13 cellular contexts compared by ENCODE assay signal in genomic region chr15:71802770-71803169, GRCh38. TPM values are rescaled to one million over a fixed set of nuclear protein-coding genes. Genes with fewer than 3 reads are reported as not detected.
DNase-seq lines count a peak whose midpoint lies in the region; ATAC-seq and TF ChIP-seq lines count a peak whose summit lies in the region.
"Had no signal": no experiment of that assay in that cellular context is flagged by ENCODE, and none has a peak within 500 bp of the region (broad histone marks: within the 10 kb centered on the region; RNA-seq: fewer than 3 reads in every experiment).

No MANE protein-coding gene starts in this region.

- H3K36me3 ChIP-seq in breast epithelium (no peaks in the 10 kb centered on the region), thyroid gland (no peaks in the 10 kb centered on the region)

- POLR2A ChIA-PET in MCF 10A (lab: Yijun Ruan, JAX) = interaction anchor here (0.9 kb wide), 1 partner anchor 22 kb away, joined by 3 read pairs; no protein-coding TSS in a partner anchor
- POLR2A ChIA-PET in CD4-positive, alpha-beta T cell (lab: Charles Lee) = no interaction called here

- H3K4me3 Mint-ChIP-seq in MCF 10A (ENCODE audit: unreplicated experiment) (no peak overlapping the region), glutamatergic neuron (ENCODE audit: unreplicated experiment) (no peak overlapping the region)
- no peak overlapping the region for H3K4me3 Mint-ChIP-seq in stimulated activated naive CD8-positive, alpha-beta T cell treated with anti-CD3 and anti-CD28 coated beads, Interleukin-15, amount 100 ng/mL, for 72 hours
- H3K4me3 Mint-ChIP-seq in CD4-positive, alpha-beta T cell = no peak overlapping the region
- H3K4me3 Mint-ChIP-seq: naive thymus-derived CD8-positive, alpha-beta T cell; stimulated activated naive CD8-positive, alpha-beta T cell treated with anti-CD3 and anti-CD28 coated beads, Interleukin-15, Interleukin-2, amounts not matched to agents 100 ng/mL and 50 ng/mL, for 24 hours; T-helper 1 cell treated with Interleukin-12 subunit alpha and Interleukin-12 subunit beta and Interleukin-4 antibody, amounts not matched to agents 30 μg/mL and 1 μg/mL, for 36 hours had no signal

- peak; percentile 71 for ATAC-seq in stimulated activated naive CD8-positive, alpha-beta T cell treated with anti-CD3 and anti-CD28 coated beads, Interleukin-15, amount 100 ng/mL, for 72 hours
- ATAC-seq in CD4-positive, alpha-beta T cell (ENCODE audit: poor library complexity) = no peak
- ATAC-seq: naive thymus-derived CD8-positive, alpha-beta T cell had no signal

- peak; percentile 18 for TF ChIP-seq CTCF in MCF 10A (IDR thresholded peaks at IDR 0.05; ENCODE audit: unreplicated experiment)
- no peak for TF ChIP-seq CTCF in breast epithelium (IDR thresholded peaks at IDR 0.05)
- TF ChIP-seq CTCF in WI38 (IDR thresholded peaks at IDR 0.05; ENCODE audit: low read depth, low read length) = peak; percentile 20; the same call in 1 of the 2 replicates
- TF ChIP-seq CTCF in glutamatergic neuron (IDR thresholded peaks at IDR 0.05; ENCODE audit: partially characterized antibody, unreplicated experiment) = peak; percentile 54
- peak in 2 of 6 experiments; percentile 11 to 23 for TF ChIP-seq CTCF in thyroid gland (IDR thresholded peaks at IDR 0.05)
- no peak for TF ChIP-seq CTCF in CD4-positive, alpha-beta T cell (IDR thresholded peaks at IDR 0.05)

- no TSS peak for BruUV-seq in MCF 10A (replicated peaks; lab: Mats Ljungman, UMichigan)

- no peak overlapping the region for H3K27ac Mint-ChIP-seq in MCF 10A (ENCODE audit: low read depth, unreplicated experiment)
- H3K27ac Mint-ChIP-seq in glutamatergic neuron (ENCODE audit: unreplicated experiment) = no peak overlapping the region
- no peak overlapping the region for H3K27ac Mint-ChIP-seq in stimulated activated naive CD8-positive, alpha-beta T cell treated with anti-CD3 and anti-CD28 coated beads, Interleukin-15, amount 100 ng/mL, for 72 hours
- H3K27ac Mint-ChIP-seq in CD4-positive, alpha-beta T cell = no peak overlapping the region
- H3K27ac Mint-ChIP-seq: naive thymus-derived CD8-positive, alpha-beta T cell; stimulated activated naive CD8-positive, alpha-beta T cell treated with anti-CD3 and anti-CD28 coated beads, Interleukin-15, Interleukin-2, amounts not matched to agents 100 ng/mL and 50 ng/mL, for 24 hours; T-helper 1 cell treated with Interleukin-12 subunit alpha and Interleukin-12 subunit beta and Interleukin-4 antibody, amounts not matched to agents 30 μg/mL and 1 μg/mL, for 36 hours had no signal

- TF ChIP-seq POLR2A in breast epithelium (IDR thresholded peaks at IDR 0.05) (no peak), thyroid gland (IDR thresholded peaks at IDR 0.05) (no peak)

- WGBS in thyroid gland, 2 donors = 58 to 67% methylated on average over 21 of the region's 21 CpGs

- H3K36me3 Mint-ChIP-seq in MCF 10A (ENCODE audit: insufficient read depth, unreplicated experiment) (no peaks in the 10 kb centered on the region), glutamatergic neuron (ENCODE audit: unreplicated experiment) (peaks cover 4% of the 10 kb centered on the region)
- H3K36me3 Mint-ChIP-seq in CD4-positive, alpha-beta T cell (ENCODE audit: low read depth) = no peaks in the 10 kb centered on the region
- H3K36me3 Mint-ChIP-seq: naive thymus-derived CD8-positive, alpha-beta T cell had no signal

- H3K9me3 Mint-ChIP-seq in MCF 10A (ENCODE audit: unreplicated experiment) = no peaks in the 10 kb centered on the region
- peaks cover 5% of the 10 kb centered on the region for H3K9me3 Mint-ChIP-seq in glutamatergic neuron (ENCODE audit: unreplicated experiment)
- no peaks in the 10 kb centered on the region for H3K9me3 Mint-ChIP-seq in stimulated activated naive CD8-positive, alpha-beta T cell treated with anti-CD3 and anti-CD28 coated beads, Interleukin-15, amount 100 ng/mL, for 72 hours
- no peaks in the 10 kb centered on the region for H3K9me3 Mint-ChIP-seq in CD4-positive, alpha-beta T cell
- H3K9me3 Mint-ChIP-seq: stimulated activated naive CD8-positive, alpha-beta T cell treated with anti-CD3 and anti-CD28 coated beads, Interleukin-15, Interleukin-2, amounts not matched to agents 100 ng/mL and 50 ng/mL, for 24 hours; T-helper 1 cell treated with Interleukin-12 subunit alpha and Interleukin-12 subunit beta and Interleukin-4 antibody, amounts not matched to agents 30 μg/mL and 1 μg/mL, for 36 hours had no signal

- H3K27me3 Mint-ChIP-seq in MCF 10A (ENCODE audit: insufficient read depth, unreplicated experiment) (no peaks in the 10 kb centered on the region), glutamatergic neuron (ENCODE audit: unreplicated experiment) (peaks cover 5% of the 10 kb centered on the region)
- H3K27me3 Mint-ChIP-seq in stimulated activated naive CD8-positive, alpha-beta T cell treated with anti-CD3 and anti-CD28 coated beads, Interleukin-15, amount 100 ng/mL, for 72 hours = peaks cover 26% of the 10 kb centered on the region
- peaks cover 25% of the 10 kb centered on the region for H3K27me3 Mint-ChIP-seq in CD4-positive, alpha-beta T cell

- no peaks in the 10 kb centered on the region for H3K27me3 ChIP-seq in breast epithelium
- no peaks in the 10 kb centered on the region for H3K27me3 ChIP-seq in thyroid gland
- peaks cover 13% of the 10 kb centered on the region for H3K27me3 ChIP-seq in CD4-positive, alpha-beta T cell (ENCODE audit: control insufficient read depth, insufficient read depth, low read length)

- H3K4me1 Mint-ChIP-seq in MCF 10A (ENCODE audit: insufficient read depth, unreplicated experiment) (peaks cover 6% of the 10 kb centered on the region), glutamatergic neuron (ENCODE audit: low read depth, unreplicated experiment) (peaks cover 25% of the 10 kb centered on the region)
- no peaks in the 10 kb centered on the region for H3K4me1 Mint-ChIP-seq in stimulated activated naive CD8-positive, alpha-beta T cell treated with anti-CD3 and anti-CD28 coated beads, Interleukin-15, amount 100 ng/mL, for 72 hours
- H3K4me1 Mint-ChIP-seq in CD4-positive, alpha-beta T cell (ENCODE audit: low read depth) = no peaks in the 10 kb centered on the region

- no peaks in the 10 kb centered on the region for H3K9me3 ChIP-seq in breast epithelium
- H3K9me3 ChIP-seq in thyroid gland = no peaks in the 10 kb centered on the region
- H3K9me3 ChIP-seq in CD4-positive, alpha-beta T cell (ENCODE audit: control insufficient read depth, low read length) = no peaks in the 10 kb centered on the region
- H3K9me3 ChIP-seq: Caco-2 had no signal

- DNase-seq in MCF 10A (ENCODE audit: unreplicated experiment) (no peak), breast epithelium (ENCODE audit: low spot score in 2 of 2) (no peak), glutamatergic neuron (no peak), thyroid gland (no peak), SKM-1 (lab: John Stamatoyannopoulos, UW; ENCODE audit: unreplicated experiment) (no peak)
- peak; percentile 47 to 49 for DNase-seq in stimulated activated naive CD8-positive, alpha-beta T cell treated with anti-CD3 and anti-CD28 coated beads, Interleukin-15, amount 100 ng/mL, for 72 hours
- no peak for DNase-seq in CD4-positive, alpha-beta T cell
- DNase-seq: Caco-2, NCI-H1105 had no signal

- no peaks in the 10 kb centered on the region for H3K4me1 ChIP-seq in breast epithelium
- peaks cover 0 to 3% of the 10 kb centered on the region in 2 donors for H3K4me1 ChIP-seq in thyroid gland
- H3K4me1 ChIP-seq: Caco-2 had no signal

- intact Hi-C loops in MCF 10A (cut with micrococcal nuclease) = loop anchor here (5.0 to 10.0 kb wide), 5 partner anchors 150 to 910 kb away; partner anchors contain the start of genes LRRC49, THAP10 and THSD4
- intact Hi-C loops in breast epithelium (cut with DNase I; ENCODE audit: low total_unique reads) = loop anchor here (2.0 kb wide), 1 partner anchor 54 kb away; no protein-coding TSS in a partner anchor
- intact Hi-C loops in thyroid gland (cut with DNase I) = loop anchor here (5.0 kb wide), 1 partner anchor 60 kb away; no protein-coding TSS in a partner anchor
- intact Hi-C loops in CD4-positive, alpha-beta T cell (cut with DNase I, micrococcal nuclease) = loop anchor here in 1 of 2 experiments (5.0 kb wide), 1 partner anchor 60 kb away; no protein-coding TSS in a partner anchor

- CTCF ChIA-PET in MCF 10A (lab: Yijun Ruan, JAX) = interaction anchor here (0.5 to 9.1 kb wide), 10 partner anchors 12 to 354 kb away, joined by 3 to 149 read pairs (median 4); no protein-coding TSS in a partner anchor
- CTCF ChIA-PET in CD4-positive, alpha-beta T cell (lab: Charles Lee) = no interaction called here

- no peak overlapping the region for H3K27ac ChIP-seq in breast epithelium
- no peak overlapping the region for H3K27ac ChIP-seq in thyroid gland
- no peak overlapping the region for H3K27ac ChIP-seq in CD4-positive, alpha-beta T cell (ENCODE audit: low read depth, low read length)

- H3K4me3 ChIP-seq in breast epithelium = no peak overlapping the region
- no peak overlapping the region for H3K4me3 ChIP-seq in WI38 (ENCODE audit: low read depth, low read length)
- H3K4me3 ChIP-seq in thyroid gland (replicated peaks in 1 of 3) = no peak overlapping the region

RNA-seq across cellular contexts. Expression of gene NR2E3, which starts 7.6 kb away (rescaled TPM):
- total RNA-seq in MCF 10A (2022) = 0.49 and 0.56 TPM in 2 replicates
- 1 to 10 TPM in 2 of 3 donors, not detected in 1; 1.6 to 2.9 TPM for total RNA-seq in breast epithelium
- total RNA-seq in glutamatergic neuron (ENCODE audit: unreplicated experiment) = 0.69 TPM
- 1 to 10 TPM in 1 of 4 donors, under 1 TPM in 2, not detected in 1; 0.45 to 1.0 (median 0.54) TPM for total RNA-seq in thyroid gland
- not detected for total RNA-seq in CD4-positive, alpha-beta T cell
- total RNA-seq: Caco-2; naive thymus-derived CD8-positive, alpha-beta T cell had no signal

Comparison
In these comparisons a context has a peak if more than half of its experiments do, and no peak if none do; other contexts are left out.
1. CTCF ChIP-seq: peak in MCF 10A (single experiment), WI38 (single experiment) and glutamatergic neuron (single experiment); none in breast epithelium (0 of 3) and CD4-positive, alpha-beta T cell (single experiment).
2. DNase-seq: peak in stimulated activated naive CD8-positive, alpha-beta T cell treated with anti-CD3 and anti-CD28 coated beads, Interleukin-15, amount 100 ng/mL, for 72 hours (2 of 2); none in MCF 10A (single experiment), breast epithelium (0 of 2), glutamatergic neuron (single experiment), thyroid gland (0 of 2), SKM-1 (single experiment) and CD4-positive, alpha-beta T cell (0 of 10).